Comparison of ENCODE assay signal across 28 cellular contexts in genomic region chr9:35960029-35960655, GRCh38. TPM values are rescaled to one million over a fixed set of nuclear protein-coding genes. Genes with fewer than 3 reads are reported as not detected.
DNase-seq lines count a peak whose midpoint lies in the region; ATAC-seq, FAIRE-seq and TF ChIP-seq lines count a peak whose summit lies in the region.
"Had no signal": no experiment of that assay in that cellular context is flagged by ENCODE, and none has a peak within 500 bp of the region (broad histone marks: within the 10 kb centered on the region; RNA-seq: fewer than 3 reads in every experiment).

No MANE protein-coding gene starts in this region.

- H2AFZ ChIP-seq in astrocyte (ENCODE audit: low read depth, low read length), result no peak overlapping the region

- no peak for ATAC-seq in HG02840 (IDR thresholded peaks at IDR 0.05; ENCODE audit: low FRiP score, unreplicated experiment)
- ATAC-seq: activated naive CD8-positive, alpha-beta T cell treated with anti-CD3 and anti-CD28 coated beads, Interleukin-2, amount 50 U/mL, for 24 hours; heart right ventricle; K562 had no signal

- peak overlapping the region; percentile 60 for H3K4me3 Mint-ChIP-seq in astrocyte (ENCODE audit: unreplicated experiment)
- H3K4me3 Mint-ChIP-seq: activated naive CD8-positive, alpha-beta T cell treated with anti-CD3 and anti-CD28 coated beads, Interleukin-2, amount 50 U/mL, for 24 hours; CD4-positive, alpha-beta T cell; central memory CD8-positive, alpha-beta T cell; natural killer cell treated with Interleukin-12 subunit alpha and Interleukin-12 subunit beta and Interleukin-15 and Interleukin-18, amount 100 ng/mL, for 72 hours had no signal

- H3K9me3 Mint-ChIP-seq in astrocyte (ENCODE audit: unreplicated experiment), result no peaks in the 10 kb centered on the region
- H3K9me3 Mint-ChIP-seq: activated naive CD8-positive, alpha-beta T cell treated with anti-CD3 and anti-CD28 coated beads, Interleukin-2, amount 50 U/mL, for 24 hours; activated T-helper 2 cell treated with anti-CD3 and anti-CD28 coated beads, Interferon-gamma antibody, Interleukin-2, Interleukin-4, amounts not matched to agents 10 μg/mL and 5 μg/mL and 100 μg/mL, durations not matched to agents 14 hours and 24 hours and 36 hours; CD4-positive, alpha-beta T cell; central memory CD8-positive, alpha-beta T cell; natural killer cell treated with Interleukin-12 subunit alpha and Interleukin-12 subunit beta and Interleukin-15 and Interleukin-18, amount 100 ng/mL, for 72 hours had no signal

- peak overlapping the region; percentile 83 for H3K27ac Mint-ChIP-seq in astrocyte (ENCODE audit: unreplicated experiment)
- H3K27ac Mint-ChIP-seq: activated naive CD8-positive, alpha-beta T cell treated with anti-CD3 and anti-CD28 coated beads, Interleukin-2, amount 50 U/mL, for 24 hours; activated T-helper 2 cell treated with anti-CD3 and anti-CD28 coated beads, Interferon-gamma antibody, Interleukin-2, Interleukin-4, amounts not matched to agents 10 μg/mL and 5 μg/mL and 100 μg/mL, durations not matched to agents 14 hours and 24 hours and 36 hours; CD4-positive, alpha-beta T cell; natural killer cell treated with Interleukin-12 subunit alpha and Interleukin-12 subunit beta and Interleukin-15 and Interleukin-18, amount 100 ng/mL, for 72 hours had no signal

- no peaks in the 10 kb centered on the region for H3K27me3 ChIP-seq in astrocyte (ENCODE audit: insufficient read depth, low read length)

- H3K4me2 ChIP-seq in astrocyte (ENCODE audit: low read length), result peak overlapping the region; percentile 51

- peaks cover 15% of the 10 kb centered on the region for H3K4me1 Mint-ChIP-seq in astrocyte (ENCODE audit: low read depth, unreplicated experiment)
- H3K4me1 Mint-ChIP-seq: activated naive CD8-positive, alpha-beta T cell treated with anti-CD3 and anti-CD28 coated beads, Interleukin-2, amount 50 U/mL, for 24 hours; central memory CD8-positive, alpha-beta T cell had no signal

- peaks cover 8% of the 10 kb centered on the region for H3K4me1 ChIP-seq in astrocyte (ENCODE audit: insufficient read depth, low read length)
- H3K4me1 ChIP-seq: esophagus squamous epithelium, prostate gland had no signal

- H3K27me3 Mint-ChIP-seq in astrocyte (ENCODE audit: low read depth, unreplicated experiment), result peaks cover 14% of the 10 kb centered on the region
- H3K27me3 Mint-ChIP-seq: CD4-positive, alpha-beta T cell had no signal

- H3K4me3 ChIP-seq in AG10803 (ENCODE audit: low read length), result no peak overlapping the region
- no peak overlapping the region for H3K4me3 ChIP-seq in astrocyte (ENCODE audit: insufficient read depth, low read depth, low read length)
- no peak overlapping the region for H3K4me3 ChIP-seq in foreskin fibroblast (ENCODE audit: low read depth in 1 of 2, low read length in 2 of 2)
- H3K4me3 ChIP-seq: esophagus squamous epithelium, heart right ventricle, K562, prostate gland, spleen had no signal

- no peaks in the 10 kb centered on the region for H3K9me3 ChIP-seq in astrocyte (ENCODE audit: insufficient read depth, low read depth, low read length)
- H3K9me3 ChIP-seq: esophagus squamous epithelium, heart right ventricle, prostate gland, spleen had no signal

- no peaks in the 10 kb centered on the region for H3K79me2 ChIP-seq in astrocyte (ENCODE audit: insufficient read depth, low read length)

- H3K27ac ChIP-seq in astrocyte (ENCODE audit: low read depth, low read length), result no peak overlapping the region
- H3K27ac ChIP-seq in caudate nucleus (ENCODE audit: low read depth, low read length), result no peak overlapping the region
- H3K27ac ChIP-seq: esophagus squamous epithelium, heart right ventricle, prostate gland, RWPE1, spleen had no signal

- peak; percentile 59 for FAIRE-seq in astrocyte (lab: Jason Lieb, UNC)
- FAIRE-seq: K562, TTC549 had no signal

- no peaks in the 10 kb centered on the region for H3K36me3 ChIP-seq in astrocyte (ENCODE audit: insufficient read depth, low read length)
- H3K36me3 ChIP-seq: esophagus squamous epithelium, heart right ventricle, prostate gland, spleen had no signal

- no peaks in the 10 kb centered on the region for H3K36me3 Mint-ChIP-seq in astrocyte (ENCODE audit: low read depth, unreplicated experiment)
- H3K36me3 Mint-ChIP-seq: natural killer cell treated with Interleukin-12 subunit alpha and Interleukin-12 subunit beta and Interleukin-15 and Interleukin-18, amount 100 ng/mL, for 72 hours had no signal

- DNase-seq in AG10803 (ENCODE audit: low read depth) (peak; percentile 85), astrocyte (ENCODE audit: low read depth) (peak; percentile 89), foreskin fibroblast (peak; percentile 25 to 44), non-pigmented ciliary epithelial cell (ENCODE audit: low read depth) (peak; percentile 55), NCI-H1436 treated with DMSO at 0.1 percent for 48 hours (lab: John Stamatoyannopoulos, UW) (no peak), NCI-H2196 (lab: John Stamatoyannopoulos, UW; ENCODE audit: unreplicated experiment) (no peak), caudate nucleus (lab: John Stamatoyannopoulos, UW) (no peak)
- DNase-seq: activated CD4-positive, alpha-beta T cell treated with anti-CD3 and anti-CD28 coated beads for 4 hours; activated naive CD8-positive, alpha-beta T cell treated with anti-CD3 and anti-CD28 coated beads, Interleukin-2, amount 50 U/mL, for 24 hours; CD4-positive, alpha-beta T cell; effector CD8-positive, alpha-beta T cell; esophagus squamous epithelium; heart right ventricle; islet precursor cell; mammary epithelial cell; NCI-H1930; spleen; stimulated activated CD4-positive, alpha-beta T cell treated with anti-CD3 and anti-CD28 coated beads, Interleukin-4, amount 100 ng/mL, for 4 hours had no signal

- no peaks in the 10 kb centered on the region for H4K20me1 ChIP-seq in astrocyte (ENCODE audit: insufficient read depth, low read length)

- TF ChIP-seq CTCF in AG10803 (conservative IDR thresholded peaks at IDR 0.05; ENCODE audit: low read length) (no peak), astrocyte (IDR thresholded peaks at IDR 0.05; ENCODE audit: insufficient read depth, low read depth, low read length) (no peak), foreskin fibroblast (IDR thresholded peaks at IDR 0.05; ENCODE audit: low read depth, low read length) (no peak)

- H3K9ac ChIP-seq in astrocyte (ENCODE audit: low read length), result no peak overlapping the region

RNA-seq across cellular contexts. Expression of gene OR2S2, which starts 2.2 kb away (rescaled TPM):
- not detected in 2 replicates for total RNA-seq in astrocyte
- total RNA-seq: A673; activated T-helper 2 cell treated with anti-CD3 and anti-CD28 coated beads, Interferon-gamma antibody, Interleukin-2, Interleukin-4, amounts not matched to agents 10 μg/mL and 5 μg/mL and 100 μg/mL, durations not matched to agents 14 hours and 24 hours and 36 hours; CD4-positive, alpha-beta T cell; esophagus squamous epithelium; heart right ventricle; K562; natural killer cell treated with Interleukin-12 subunit alpha and Interleukin-12 subunit beta and Interleukin-15 and Interleukin-18, amount 100 ng/mL, for 72 hours; NCI-H460; prostate gland; spleen had no signal

RNA-seq across cellular contexts. Expression of gene SPAAR, which starts 50.9 kb away (rescaled TPM):
- 0.17 and 0.18 TPM in 2 replicates for total RNA-seq in astrocyte
- total RNA-seq: activated T-helper 2 cell treated with anti-CD3 and anti-CD28 coated beads, Interferon-gamma antibody, Interleukin-2, Interleukin-4, amounts not matched to agents 10 μg/mL and 5 μg/mL and 100 μg/mL, durations not matched to agents 14 hours and 24 hours and 36 hours; CD4-positive, alpha-beta T cell; K562; natural killer cell treated with Interleukin-12 subunit alpha and Interleukin-12 subunit beta and Interleukin-15 and Interleukin-18, amount 100 ng/mL, for 72 hours; NCI-H460 had no signal

RNA-seq across cellular contexts. Expression of gene HRCT1, which starts 54.1 kb away (rescaled TPM):
- 0.39 and 0.62 TPM in 2 replicates for total RNA-seq in astrocyte
- total RNA-seq: A673; activated T-helper 2 cell treated with anti-CD3 and anti-CD28 coated beads, Interferon-gamma antibody, Interleukin-2, Interleukin-4, amounts not matched to agents 10 μg/mL and 5 μg/mL and 100 μg/mL, durations not matched to agents 14 hours and 24 hours and 36 hours; CD4-positive, alpha-beta T cell; K562; natural killer cell treated with Interleukin-12 subunit alpha and Interleukin-12 subunit beta and Interleukin-15 and Interleukin-18, amount 100 ng/mL, for 72 hours had no signal

Comparison
In these comparisons a context has a peak if more than half of its experiments do, and no peak if none do; other contexts are left out.
1. DNase-seq: peak in AG10803 (single experiment), astrocyte (single experiment), foreskin fibroblast (2 of 2) and non-pigmented ciliary epithelial cell (single experiment); none in NCI-H1436 treated with DMSO at 0.1 percent for 48 hours (single experiment), NCI-H2196 (single experiment) and caudate nucleus (0 of 61).